In the genomic region with DNA sequence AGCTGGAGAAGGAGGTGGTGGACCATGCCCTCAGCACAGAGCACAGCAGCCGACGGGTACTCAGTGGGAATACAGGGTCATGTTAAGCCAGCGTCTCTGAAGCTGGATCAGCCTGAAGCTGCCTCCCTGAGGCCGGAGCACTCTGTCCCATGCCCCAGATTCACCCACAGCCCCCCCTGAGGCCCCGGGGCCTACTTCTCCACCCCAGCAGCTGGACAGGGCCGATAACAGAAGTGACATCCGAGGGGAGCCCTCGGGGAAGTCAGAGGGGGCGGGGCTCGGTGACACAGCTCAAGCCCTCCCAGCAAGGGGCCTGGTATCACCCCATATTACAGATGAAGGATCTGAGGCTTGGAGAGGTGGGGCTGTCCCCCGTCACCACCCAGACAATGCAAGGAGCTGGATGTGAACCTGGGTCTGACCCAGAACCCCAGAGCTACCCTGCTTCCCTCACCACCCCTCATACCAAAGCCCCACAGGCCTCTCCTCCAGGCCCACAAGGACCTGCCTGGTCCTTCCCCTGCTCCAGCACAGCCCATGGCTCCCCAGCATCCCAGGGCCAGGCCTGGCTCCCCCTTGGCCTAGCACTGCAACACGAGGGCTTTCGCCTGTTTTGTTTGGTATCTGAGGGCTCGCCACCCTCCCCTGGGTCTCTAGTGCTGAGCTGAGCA, we compare ENCODE assay signal across 16 cellular contexts. TPM values are rescaled to one million over a fixed set of nuclear protein-coding genes. Genes with fewer than 3 reads are reported as not detected.
DNase-seq lines count a peak whose midpoint lies in the region; ATAC-seq, FAIRE-seq and TF ChIP-seq lines count a peak whose summit lies in the region.
"Had no signal": no experiment of that assay in that cellular context is flagged by ENCODE, and none has a peak within 500 bp of the region (broad histone marks: within the 10 kb centered on the region; RNA-seq: fewer than 3 reads in every experiment).

No MANE protein-coding gene starts in this region.

- POLR2A ChIA-PET in activated CD4-positive, alpha-beta T cell treated with anti-CD3 and anti-CD28 coated beads, Interleukin-2, amount 10 ng/mL, durations not matched to agents 7 days and 5 days (lab: Charles Lee), result no interaction called here

- peaks cover 23% of the 10 kb centered on the region for H3K36me3 Mint-ChIP-seq in activated CD4-positive, alpha-beta T cell treated with anti-CD3 and anti-CD28 coated beads, Interleukin-2, amount 10 ng/mL, durations not matched to agents 7 days and 5 days (ENCODE audit: low read depth)
- no peaks in the 10 kb centered on the region for H3K36me3 Mint-ChIP-seq in immature natural killer cell

- H3K9me3 Mint-ChIP-seq in activated CD4-positive, alpha-beta T cell treated with anti-CD3 and anti-CD28 coated beads, Interleukin-2, amount 10 ng/mL, durations not matched to agents 7 days and 5 days, result no peaks in the 10 kb centered on the region
- H3K9me3 Mint-ChIP-seq in immature natural killer cell, result no peaks in the 10 kb centered on the region

- no peak for FAIRE-seq in GM19239 (lab: Jason Lieb, UNC)

- H3K27me3 Mint-ChIP-seq in activated CD4-positive, alpha-beta T cell treated with anti-CD3 and anti-CD28 coated beads, Interleukin-2, amount 10 ng/mL, durations not matched to agents 7 days and 5 days, result no peaks in the 10 kb centered on the region
- peaks cover 0 to 13% (median 2%) of the 10 kb centered on the region in 3 donors for H3K27me3 Mint-ChIP-seq in immature natural killer cell (ENCODE audit: low read depth in 3 of 3)

- H3K27me3 ChIP-seq in brain microvascular endothelial cell (replicated peaks), result no peaks in the 10 kb centered on the region
- H3K27me3 ChIP-seq: gastroesophageal sphincter, left lung, thyroid gland had no signal

- H3K27ac Mint-ChIP-seq in activated CD4-positive, alpha-beta T cell treated with anti-CD3 and anti-CD28 coated beads, Interleukin-2, amount 10 ng/mL, durations not matched to agents 7 days and 5 days, result peak overlapping the region; percentile 99
- H3K27ac Mint-ChIP-seq in immature natural killer cell, result peak overlapping the region in 5 of 6 donors; percentile 17 to 96 (median 40)

- no peaks in the 10 kb centered on the region for H3K36me3 ChIP-seq in brain microvascular endothelial cell (replicated peaks)
- H3K36me3 ChIP-seq: gastroesophageal sphincter, thyroid gland had no signal

- in situ Hi-C loops in brain microvascular endothelial cell (cut with HindIII; ENCODE audit: low pct_ligation_motif_present, low sequenced_read_pairs), result no loop called here

- peak; percentile 33 for DNase-seq in stimulated activated CD4-positive, alpha-beta T cell treated with anti-CD3 and anti-CD28 coated beads, Interleukin-4, amount 100 ng/mL, for 1 hour
- no peak for DNase-seq in stimulated activated CD4-positive, alpha-beta T cell treated with anti-CD3 and anti-CD28 coated beads, Interleukin-1b, Interleukin-23, amount 100 ng/mL, for 48 hours
- no peak for DNase-seq in activated CD4-positive, alpha-beta T cell treated with anti-CD3 and anti-CD28 coated beads, Interleukin-2, amount 10 ng/mL, durations not matched to agents 7 days and 5 days
- DNase-seq in immature natural killer cell (no peak), GM19239 (ENCODE audit: insufficient read length, low spot score) (no peak), hypothalamus (lab: John Stamatoyannopoulos, UW) (no peak), brain microvascular endothelial cell (no peak)
- DNase-seq: left lung, MM.1S, NCI-H2227 treated with DMSO at 0.1 percent for 48 hours, thyroid gland had no signal

- H3K4me1 Mint-ChIP-seq in activated CD4-positive, alpha-beta T cell treated with anti-CD3 and anti-CD28 coated beads, Interleukin-2, amount 10 ng/mL, durations not matched to agents 7 days and 5 days, result peaks cover 60% of the 10 kb centered on the region
- H3K4me1 Mint-ChIP-seq in immature natural killer cell, result peaks cover 25 to 29% of the 10 kb centered on the region in 2 donors

- ATAC-seq in HG02970 (IDR thresholded peaks at IDR 0.05; ENCODE audit: low FRiP score, unreplicated experiment), result no peak
- ATAC-seq: gastroesophageal sphincter, left lung had no signal

- H3K4me3 Mint-ChIP-seq in activated CD4-positive, alpha-beta T cell treated with anti-CD3 and anti-CD28 coated beads, Interleukin-2, amount 10 ng/mL, durations not matched to agents 7 days and 5 days, result no peak overlapping the region
- H3K4me3 Mint-ChIP-seq in immature natural killer cell, result no peak overlapping the region

- CTCF ChIA-PET in activated CD4-positive, alpha-beta T cell treated with anti-CD3 and anti-CD28 coated beads, Interleukin-2, amount 10 ng/mL, durations not matched to agents 7 days and 5 days (lab: Charles Lee), result interaction anchor here (0.8 to 5.5 kb wide), 8 partner anchors 10 to 62 kb away, joined by 3 to 34 read pairs (median 3); no protein-coding TSS in a partner anchor

- TF ChIP-seq CTCF in brain microvascular endothelial cell (IDR thresholded peaks at IDR 0.05; ENCODE audit: low read depth, low read length, missing control alignments), result no peak

- H3K27ac ChIP-seq in brain microvascular endothelial cell, result no peak overlapping the region
- H3K27ac ChIP-seq: gastroesophageal sphincter, thyroid gland had no signal

- no peak overlapping the region for H3K4me3 ChIP-seq in brain microvascular endothelial cell (ENCODE audit: low read depth, low read length)
- H3K4me3 ChIP-seq: gastroesophageal sphincter, thyroid gland had no signal

RNA-seq across cellular contexts. Expression of gene R3HDM4, which starts 5.7 kb away (rescaled TPM):
- total RNA-seq in activated CD4-positive, alpha-beta T cell treated with anti-CD3 and anti-CD28 coated beads, Interleukin-2, amount 10 ng/mL, durations not matched to agents 7 days and 5 days, result 100 to 1,000 TPM; 120 to 121 TPM
- 100 to 1,000 TPM in 1 of 3 donors, 10 to 100 TPM in 2; 83.5 to 146 (median 85.8) TPM for polyA plus RNA-seq in immature natural killer cell

RNA-seq across cellular contexts. Expression of gene KISS1R, which starts 9.8 kb away (rescaled TPM):
- 1 to 10 TPM in 1 of 2 experiments, under 1 TPM in 1; 0.72 to 1.1 TPM for total RNA-seq in activated CD4-positive, alpha-beta T cell treated with anti-CD3 and anti-CD28 coated beads, Interleukin-2, amount 10 ng/mL, durations not matched to agents 7 days and 5 days
- not detected for polyA plus RNA-seq in immature natural killer cell
- total RNA-seq: dermis microvascular lymphatic vessel endothelial cell, gastroesophageal sphincter, RPMI7951, thyroid gland had no signal
- polyA plus RNA-seq: BJ had no signal

RNA-seq across cellular contexts. Expression of gene RNU6-9, which starts 14.0 kb away (rescaled TPM):
- not detected for total RNA-seq in activated CD4-positive, alpha-beta T cell treated with anti-CD3 and anti-CD28 coated beads, Interleukin-2, amount 10 ng/mL, durations not matched to agents 7 days and 5 days
- polyA plus RNA-seq in immature natural killer cell, result not detected
- total RNA-seq: dermis microvascular lymphatic vessel endothelial cell, gastroesophageal sphincter, left lung, RPMI7951, thyroid gland had no signal
- polyA plus RNA-seq: BJ had no signal

RNA-seq across cellular contexts. Expression of gene MED16, which starts 14.3 kb away (rescaled TPM):
- total RNA-seq in activated CD4-positive, alpha-beta T cell treated with anti-CD3 and anti-CD28 coated beads, Interleukin-2, amount 10 ng/mL, durations not matched to agents 7 days and 5 days, result 10 to 100 TPM; 72.5 to 88.1 TPM
- polyA plus RNA-seq in immature natural killer cell, result 100 to 1,000 TPM in 1 of 3 donors, 10 to 100 TPM in 2; 44.2 to 112 (median 48.0) TPM

RNA-seq across cellular contexts. Expression of gene ARID3A, which starts 18.5 kb away (rescaled TPM):
- 10 to 100 TPM; 25.8 to 28.4 TPM for total RNA-seq in activated CD4-positive, alpha-beta T cell treated with anti-CD3 and anti-CD28 coated beads, Interleukin-2, amount 10 ng/mL, durations not matched to agents 7 days and 5 days
- 1 to 10 TPM; 1.0 to 1.7 (median 1.4) TPM for polyA plus RNA-seq in immature natural killer cell
